In genomic region chr1:154943649-154944421, GRCh38 we compare ENCODE assay signal across 1 cellular context.
TF ChIP-seq lines count a peak whose summit lies in the region.

No MANE protein-coding gene starts in this region.

TF ChIP-seq in HEK293, 187 proteins besides CTCF, POLR2A, EP300 and RAD21:
- TF ChIP-seq ZNF514 (tag by site-specific recombination; IDR thresholded peaks at IDR 0.05) = no peak
- 0 out of 2 replicates have a peak, but pooled peaks have one; percentile 18 for TF ChIP-seq ZEB2 (tag by site-specific recombination; IDR thresholded peaks at IDR 0.05)
- no peak for TF ChIP-seq HOXA7 (CRISPR knock-in tag; IDR thresholded peaks at IDR 0.05; ENCODE audit: borderline replicate concordance)
- TF ChIP-seq KLF1 (tag by site-specific recombination; IDR thresholded peaks at IDR 0.05) = 0 out of 2 replicates have a peak, but pooled peaks have one; percentile 7
- no peak for TF ChIP-seq ZNF707 (tag by site-specific recombination; IDR thresholded peaks at IDR 0.05)
- TF ChIP-seq ZNF677 (tag by site-specific recombination; IDR thresholded peaks at IDR 0.05) = no peak
- TF ChIP-seq, protein P1, sequence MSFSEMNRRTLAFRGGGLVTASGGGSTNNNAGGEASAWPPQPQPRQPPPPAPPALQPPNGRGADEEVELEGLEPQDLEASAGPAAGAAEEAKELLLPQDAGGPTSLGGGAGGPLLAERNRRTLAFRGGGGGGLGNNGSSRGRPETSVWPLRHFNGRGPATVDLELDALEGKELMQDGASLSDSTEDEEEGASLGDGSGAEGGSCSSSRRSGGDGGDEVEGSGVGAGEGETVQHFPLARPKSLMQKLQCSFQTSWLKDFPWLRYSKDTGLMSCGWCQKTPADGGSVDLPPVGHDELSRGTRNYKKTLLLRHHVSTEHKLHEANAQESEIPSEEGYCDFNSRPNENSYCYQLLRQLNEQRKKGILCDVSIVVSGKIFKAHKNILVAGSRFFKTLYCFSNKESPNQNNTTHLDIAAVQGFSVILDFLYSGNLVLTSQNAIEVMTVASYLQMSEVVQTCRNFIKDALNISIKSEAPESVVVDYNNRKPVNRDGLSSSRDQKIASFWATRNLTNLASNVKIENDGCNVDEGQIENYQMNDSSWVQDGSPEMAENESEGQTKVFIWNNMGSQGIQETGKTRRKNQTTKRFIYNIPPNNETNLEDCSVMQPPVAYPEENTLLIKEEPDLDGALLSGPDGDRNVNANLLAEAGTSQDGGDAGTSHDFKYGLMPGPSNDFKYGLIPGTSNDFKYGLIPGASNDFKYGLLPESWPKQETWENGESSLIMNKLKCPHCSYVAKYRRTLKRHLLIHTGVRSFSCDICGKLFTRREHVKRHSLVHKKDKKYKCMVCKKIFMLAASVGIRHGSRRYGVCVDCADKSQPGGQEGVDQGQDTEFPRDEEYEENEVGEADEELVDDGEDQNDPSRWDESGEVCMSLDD (tag by site-specific recombination; IDR thresholded peaks at IDR 0.05) = no peak
- no peak for TF ChIP-seq ZNF24 (tag by site-specific recombination; IDR thresholded peaks at IDR 0.05)
- TF ChIP-seq SP7 (tag by site-specific recombination; IDR thresholded peaks at IDR 0.05) = 0 out of 2 replicates have a peak, but pooled peaks have one; percentile 30
- TF ChIP-seq, protein P2, sequence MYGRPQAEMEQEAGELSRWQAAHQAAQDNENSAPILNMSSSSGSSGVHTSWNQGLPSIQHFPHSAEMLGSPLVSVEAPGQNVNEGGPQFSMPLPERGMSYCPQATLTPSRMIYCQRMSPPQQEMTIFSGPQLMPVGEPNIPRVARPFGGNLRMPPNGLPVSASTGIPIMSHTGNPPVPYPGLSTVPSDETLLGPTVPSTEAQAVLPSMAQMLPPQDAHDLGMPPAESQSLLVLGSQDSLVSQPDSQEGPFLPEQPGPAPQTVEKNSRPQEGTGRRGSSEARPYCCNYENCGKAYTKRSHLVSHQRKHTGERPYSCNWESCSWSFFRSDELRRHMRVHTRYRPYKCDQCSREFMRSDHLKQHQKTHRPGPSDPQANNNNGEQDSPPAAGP (tag by site-specific recombination; IDR thresholded peaks at IDR 0.05) = peak; percentile 51; the same call in 1 of the 2 replicates
- TF ChIP-seq ZNF654 (tag by site-specific recombination; IDR thresholded peaks at IDR 0.05; ENCODE audit: low read depth) = peak; percentile 93
- TF ChIP-seq ZNF692 (tag by site-specific recombination; IDR thresholded peaks at IDR 0.05) = 0 out of 2 replicates have a peak, but pooled peaks have one; percentile 39
- no peak for TF ChIP-seq ZNF777 (tag by site-specific recombination; IDR thresholded peaks at IDR 0.05; ENCODE audit: borderline replicate concordance)
- TF ChIP-seq ZBTB17 (tag by site-specific recombination; IDR thresholded peaks at IDR 0.05) = peak; percentile 26; the same call in 1 of the 2 replicates
- peak; percentile 42; the same call in 1 of the 2 replicates for TF ChIP-seq IKZF3 (tag by site-specific recombination; IDR thresholded peaks at IDR 0.05)
- TF ChIP-seq ZNF843 (tag by site-specific recombination; IDR thresholded peaks at IDR 0.05) = no peak
- no peak for TF ChIP-seq OVOL3 (tag by site-specific recombination; IDR thresholded peaks at IDR 0.05)
